In the genomic region with DNA sequence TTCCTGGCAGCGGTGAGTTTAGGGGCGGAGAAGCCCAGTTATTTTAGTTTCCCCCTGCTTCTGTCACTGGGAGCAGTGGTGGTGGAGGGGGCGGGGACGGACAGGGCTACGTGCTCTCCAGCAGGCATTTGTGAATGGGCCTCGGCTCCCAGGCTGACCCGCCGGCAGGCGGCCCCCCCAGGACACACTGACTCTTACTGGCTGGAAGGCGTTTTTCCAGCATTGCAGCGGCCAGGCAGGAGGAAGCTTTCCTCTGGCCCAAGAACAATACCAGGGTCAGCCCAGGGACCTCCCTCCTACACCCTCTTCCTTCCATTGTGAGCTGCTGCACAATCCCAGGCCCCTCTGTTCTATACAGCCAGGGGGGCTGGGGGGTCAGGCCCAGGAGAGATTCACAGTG, we compare ENCODE assay signal across 13 cellular contexts.
DNase-seq lines count a peak whose midpoint lies in the region; ATAC-seq and TF ChIP-seq lines count a peak whose summit lies in the region.
"Had no signal": no experiment of that assay in that cellular context is flagged by ENCODE, and none has a peak within 500 bp of the region (broad histone marks: within the 10 kb centered on the region; RNA-seq: fewer than 3 reads in every experiment).

No MANE protein-coding gene starts in this region.

- H3K23ac ChIP-seq in H9 (ENCODE audit: insufficient read length, low read depth, low read length) = no peak overlapping the region

- no peaks in the 10 kb centered on the region for H3K27me3 ChIP-seq in left ventricle myocardium inferior (ENCODE audit: low read depth)
- H3K27me3 ChIP-seq in upper lobe of right lung = no peaks in the 10 kb centered on the region
- H3K27me3 ChIP-seq in H9 (ENCODE audit: insufficient read depth, low read length) = no peaks in the 10 kb centered on the region

- no peak overlapping the region for H4K91ac ChIP-seq in H9 (ENCODE audit: insufficient read length, low read depth, low read length)

- H4K20me1 ChIP-seq in H9 (ENCODE audit: control insufficient read depth, insufficient read depth, insufficient read length) = no peaks in the 10 kb centered on the region

- ATAC-seq in omental fat pad (ENCODE audit: low FRiP score) (peak; percentile 44), upper lobe of right lung (peak; percentile 51)
- ATAC-seq: activated naive CD4-positive, alpha-beta T cell treated with anti-CD3 and anti-CD28 coated beads, Interleukin-2, amount 50 U/mL, for 72 hours; stimulated activated naive CD8-positive, alpha-beta T cell treated with anti-CD3 and anti-CD28 coated beads, Interleukin-15, amount 100 ng/mL, for 72 hours had no signal

- H3T11ph ChIP-seq in H9 (ENCODE audit: low read length) = no peak overlapping the region

- no peak overlapping the region for H3K4me2 ChIP-seq in H9 (ENCODE audit: insufficient read depth, insufficient read length, low read length)

- no peak overlapping the region for H2BK5ac ChIP-seq in H9 (ENCODE audit: insufficient read length, low read length)

- H3K36me3 ChIP-seq in left ventricle myocardium inferior (peaks cover 4% of the 10 kb centered on the region), upper lobe of right lung (no peaks in the 10 kb centered on the region)

- H3K14ac ChIP-seq in H9 (ENCODE audit: insufficient read depth, low read length) = no peak overlapping the region

- H4K5ac ChIP-seq in H9 (ENCODE audit: insufficient read length, low read depth, low read length) = no peak overlapping the region

- no peak overlapping the region for H2BK120ac ChIP-seq in H9 (ENCODE audit: low read depth, low read length, poor library complexity, severe bottlenecking)

- no peak overlapping the region for H3K18ac ChIP-seq in H9 (ENCODE audit: insufficient read length, low read depth, low read length)

- H3K9me3 Mint-ChIP-seq in H9 = no peaks in the 10 kb centered on the region
- H3K9me3 Mint-ChIP-seq: activated B cell treated with CpG ODN at 0.5 μM for 24 hours; activated naive CD4-positive, alpha-beta T cell treated with anti-CD3 and anti-CD28 coated beads, Interleukin-2, amount 50 U/mL, for 72 hours; stimulated activated naive CD8-positive, alpha-beta T cell treated with anti-CD3 and anti-CD28 coated beads, Interleukin-15, amount 100 ng/mL, for 72 hours had no signal

- H3K4ac ChIP-seq in H9 (ENCODE audit: low read depth, low read length) = no peak overlapping the region

- H3K9ac ChIP-seq in H9 (ENCODE audit: extremely low read depth, insufficient read length, low read length) = no peak overlapping the region

- peak overlapping the region; percentile 73 for H3K27ac ChIP-seq in cingulate gyrus (ENCODE audit: low read depth, low read length)
- H3K27ac ChIP-seq in left ventricle myocardium inferior (replicated peaks) = peak overlapping the region; percentile 93
- H3K27ac ChIP-seq in upper lobe of right lung = peak overlapping the region; percentile 36
- no peak overlapping the region for H3K27ac ChIP-seq in H9 (ENCODE audit: insufficient read length, low read depth, low read length)

- H3K56ac ChIP-seq in H9 (ENCODE audit: insufficient read length, low read depth, low read length) = no peak overlapping the region

- no peak overlapping the region for H2BK12ac ChIP-seq in H9 (ENCODE audit: insufficient read length, low read depth, low read length)

- H3K79me2 ChIP-seq in H9 (ENCODE audit: insufficient read depth, low read length) = no peaks in the 10 kb centered on the region

- H2AFZ ChIP-seq in H9 (ENCODE audit: low read length) = no peak overlapping the region

- H3K27me3 Mint-ChIP-seq in H9 (ENCODE audit: low read depth) = no peaks in the 10 kb centered on the region
- H3K27me3 Mint-ChIP-seq: activated B cell treated with CpG ODN at 0.5 μM for 24 hours; stimulated activated naive CD8-positive, alpha-beta T cell treated with anti-CD3 and anti-CD28 coated beads, Interleukin-15, amount 100 ng/mL, for 72 hours had no signal

- H3K9me3 ChIP-seq in left ventricle myocardium inferior (replicated peaks) = no peaks in the 10 kb centered on the region
- no peaks in the 10 kb centered on the region for H3K9me3 ChIP-seq in upper lobe of right lung
- no peaks in the 10 kb centered on the region for H3K9me3 ChIP-seq in H9 (ENCODE audit: control insufficient read depth, low read depth, low read length)

- no peak overlapping the region; a peak in 1 of 5 replicates for H3K4me3 Mint-ChIP-seq in H9
- H3K4me3 Mint-ChIP-seq: activated B cell treated with CpG ODN at 0.5 μM for 24 hours; stimulated activated naive CD8-positive, alpha-beta T cell treated with anti-CD3 and anti-CD28 coated beads, Interleukin-15, amount 100 ng/mL, for 72 hours had no signal

- H3K4me3 ChIP-seq in left ventricle myocardium inferior (no peak overlapping the region), upper lobe of right lung (no peak overlapping the region)

- H4K8ac ChIP-seq in H9 (replicated peaks; ENCODE audit: insufficient read length, low read depth, low read length) = no peak overlapping the region

- no peaks in the 10 kb centered on the region for H3K23me2 ChIP-seq in H9 (ENCODE audit: insufficient read length, low read depth, low read length, poor library complexity, severe bottlenecking)

- no peaks in the 10 kb centered on the region; a peak in 1 of 7 replicates for H3K36me3 Mint-ChIP-seq in H9 (ENCODE audit: insufficient read depth in 1 of 3, low read depth in 3 of 3)
- H3K36me3 Mint-ChIP-seq: activated naive CD4-positive, alpha-beta T cell treated with anti-CD3 and anti-CD28 coated beads, Interleukin-2, amount 50 U/mL, for 72 hours had no signal

- peaks cover 80% of the 10 kb centered on the region for H3K4me1 ChIP-seq in left ventricle myocardium inferior
- H3K4me1 ChIP-seq in upper lobe of right lung = peaks cover 21% of the 10 kb centered on the region
- no peaks in the 10 kb centered on the region for H3K4me1 ChIP-seq in H9 (ENCODE audit: insufficient read depth, low read length)

- DNase-seq in left ventricle myocardium inferior (peak; percentile 87), omental fat pad (ENCODE audit: low spot score) (no peak), upper lobe of right lung (no peak), SHP77 treated with DMSO at 0.1 percent for 48 hours (lab: John Stamatoyannopoulos, UW) (no peak), H9 (no peak), GM13976 (ENCODE audit: low spot score) (no peak)
- DNase-seq in activated CD8-positive, alpha-beta memory T cell treated with anti-CD3 and anti-CD28 coated beads for 24 hours = no peak
- DNase-seq: activated B cell treated with CpG ODN at 0.5 μM for 24 hours; activated CD8-positive, alpha-beta memory T cell treated with anti-CD3 and anti-CD28 coated beads, Interleukin-2, amount 50 U/mL, for 4 hours; GF-D8; stimulated activated naive CD8-positive, alpha-beta T cell treated with anti-CD3 and anti-CD28 coated beads, Interleukin-15, amount 100 ng/mL, for 72 hours had no signal

- H3K27ac Mint-ChIP-seq in H9 = peak overlapping the region in 1 of 3 experiments; percentile 72; a peak in 2 of 7 replicates
- H3K27ac Mint-ChIP-seq: activated B cell treated with CpG ODN at 0.5 μM for 24 hours; activated naive CD4-positive, alpha-beta T cell treated with anti-CD3 and anti-CD28 coated beads, Interleukin-2, amount 50 U/mL, for 72 hours; stimulated activated naive CD8-positive, alpha-beta T cell treated with anti-CD3 and anti-CD28 coated beads, Interleukin-15, amount 100 ng/mL, for 72 hours had no signal

- TF ChIP-seq CTCF in left ventricle myocardium inferior (IDR thresholded peaks at IDR 0.05; ENCODE audit: borderline replicate concordance) (peak; percentile 39), omental fat pad (IDR thresholded peaks at IDR 0.05) (no peak), upper lobe of right lung (IDR thresholded peaks at IDR 0.05) (peak; percentile 18), H9 (conservative IDR thresholded peaks at IDR 0.05) (no peak), GM13976 (IDR thresholded peaks at IDR 0.05; ENCODE audit: borderline replicate concordance, control extremely low read depth, extremely low read depth, insufficient read depth, missing control alignments) (no peak)

- WGBS in H9 (ENCODE audit: extremely low coverage, insufficient read length, low lambda C conversion rate) = no CpG with 5 or more reads among the region's 11 CpGs

- H3K79me1 ChIP-seq in H9 (ENCODE audit: insufficient read depth, low read depth, low read length, poor library complexity, severe bottlenecking) = no peaks in the 10 kb centered on the region

- no peak overlapping the region for H2BK20ac ChIP-seq in H9 (ENCODE audit: low read depth, low read length, poor library complexity, severe bottlenecking)

- peaks cover 3% of the 10 kb centered on the region in 2 experiments; a peak in 1 of 4 replicates for H3K4me1 Mint-ChIP-seq in H9
- H3K4me1 Mint-ChIP-seq: activated B cell treated with CpG ODN at 0.5 μM for 24 hours had no signal

- in situ Hi-C loops in GM13976 (cut with MboI; ENCODE audit: low sequenced_read_pairs, unreplicated experiment) = loop anchor here (25.0 kb wide), 2 partner anchors 756 to 1181 kb away; no protein-coding TSS in a partner anchor

- H2BK15ac ChIP-seq in H9 (ENCODE audit: low read depth, low read length) = no peak overlapping the region

- H2AK5ac ChIP-seq in H9 (ENCODE audit: insufficient read length, low read length) = no peak overlapping the region

- intact Hi-C loops in left ventricle myocardium inferior (cut with micrococcal nuclease) = no loop called here
- intact Hi-C loops in upper lobe of right lung (cut with DNase I) = no loop called here

Comparison
In these comparisons a context has a peak if more than half of its experiments do, and no peak if none do; other contexts are left out.
1. CTCF ChIP-seq: peak in left ventricle myocardium inferior (single experiment) and upper lobe of right lung (single experiment); none in omental fat pad (0 of 3), H9 (single experiment) and GM13976 (single experiment).